Comparison of ENCODE assay signal across 2 cellular contexts in genomic region chr20:34675993-34676641, GRCh38.
TF ChIP-seq lines count a peak whose summit lies in the region.

No MANE protein-coding gene starts in this region.

TF ChIP-seq in A549, 52 proteins besides CTCF, POLR2A, EP300 and RAD21:
- TF ChIP-seq CBX2 (IDR thresholded peaks at IDR 0.05; ENCODE audit: borderline replicate concordance, low read depth) (no peak), KDM1A (IDR thresholded peaks at IDR 0.05; ENCODE audit: low read depth) (no peak), ESRRA (IDR thresholded peaks at IDR 0.05; ENCODE audit: borderline replicate concordance, low read length) (no peak)
- TF ChIP-seq, protein P1, sequence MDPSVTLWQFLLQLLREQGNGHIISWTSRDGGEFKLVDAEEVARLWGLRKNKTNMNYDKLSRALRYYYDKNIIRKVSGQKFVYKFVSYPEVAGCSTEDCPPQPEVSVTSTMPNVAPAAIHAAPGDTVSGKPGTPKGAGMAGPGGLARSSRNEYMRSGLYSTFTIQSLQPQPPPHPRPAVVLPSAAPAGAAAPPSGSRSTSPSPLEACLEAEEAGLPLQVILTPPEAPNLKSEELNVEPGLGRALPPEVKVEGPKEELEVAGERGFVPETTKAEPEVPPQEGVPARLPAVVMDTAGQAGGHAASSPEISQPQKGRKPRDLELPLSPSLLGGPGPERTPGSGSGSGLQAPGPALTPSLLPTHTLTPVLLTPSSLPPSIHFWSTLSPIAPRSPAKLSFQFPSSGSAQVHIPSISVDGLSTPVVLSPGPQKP (IDR thresholded peaks at IDR 0.05; ENCODE audit: low read depth, low read length), result no peak

TF ChIP-seq in K562, 482 proteins besides CTCF, POLR2A, EP300 and RAD21:
- TF ChIP-seq, protein P2, sequence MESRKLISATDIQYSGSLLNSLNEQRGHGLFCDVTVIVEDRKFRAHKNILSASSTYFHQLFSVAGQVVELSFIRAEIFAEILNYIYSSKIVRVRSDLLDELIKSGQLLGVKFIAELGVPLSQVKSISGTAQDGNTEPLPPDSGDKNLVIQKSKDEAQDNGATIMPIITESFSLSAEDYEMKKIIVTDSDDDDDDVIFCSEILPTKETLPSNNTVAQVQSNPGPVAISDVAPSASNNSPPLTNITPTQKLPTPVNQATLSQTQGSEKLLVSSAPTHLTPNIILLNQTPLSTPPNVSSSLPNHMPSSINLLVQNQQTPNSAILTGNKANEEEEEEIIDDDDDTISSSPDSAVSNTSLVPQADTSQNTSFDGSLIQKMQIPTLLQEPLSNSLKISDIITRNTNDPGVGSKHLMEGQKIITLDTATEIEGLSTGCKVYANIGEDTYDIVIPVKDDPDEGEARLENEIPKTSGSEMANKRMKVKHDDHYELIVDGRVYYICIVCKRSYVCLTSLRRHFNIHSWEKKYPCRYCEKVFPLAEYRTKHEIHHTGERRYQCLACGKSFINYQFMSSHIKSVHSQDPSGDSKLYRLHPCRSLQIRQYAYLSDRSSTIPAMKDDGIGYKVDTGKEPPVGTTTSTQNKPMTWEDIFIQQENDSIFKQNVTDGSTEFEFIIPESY (CRISPR knock-in tag; IDR thresholded peaks at IDR 0.05), result 0 out of 2 replicates have a peak, but pooled peaks have one; percentile 0
- TF ChIP-seq DDX20 (tag; IDR thresholded peaks at IDR 0.05; ENCODE audit: low read depth), result no peak
